Comparison of ENCODE assay signal across 8 cellular contexts in genomic region chr6:35259194-35259945, GRCh38. TPM values are rescaled to one million over a fixed set of nuclear protein-coding genes. Genes with fewer than 3 reads are reported as not detected.
DNase-seq lines count a peak whose midpoint lies in the region; ATAC-seq and TF ChIP-seq lines count a peak whose summit lies in the region.

Gene ZNF76 (plus strand): TSS chr6:35259735. CDS start chr6:35281152, 21,417 bp downstream.

- peaks cover 55% of the 10 kb centered on the region for H3K4me1 Mint-ChIP-seq in CD8-positive, alpha-beta T cell (ENCODE audit: low read depth)

- H3K27ac ChIP-seq in CD8-positive, alpha-beta T cell (ENCODE audit: low read depth, low read length) = peak within 1 kb of the TSS; percentile 88

- H3K27me3 Mint-ChIP-seq in CD8-positive, alpha-beta T cell (ENCODE audit: low read depth) = no peaks in the 10 kb centered on the region

- peak within 1 kb of the TSS; percentile 99 for H3K27ac Mint-ChIP-seq in CD8-positive, alpha-beta T cell

- H3K36me3 Mint-ChIP-seq in CD8-positive, alpha-beta T cell = peaks cover 12% of the 10 kb centered on the region

- H3K4me3 ChIP-seq in CD8-positive, alpha-beta T cell (ENCODE audit: low read depth, low read length) = peak within 1 kb of the TSS; percentile 75

- POLR2A ChIA-PET in CD8-positive, alpha-beta T cell (lab: Charles Lee) = interaction anchor here (0.7 to 1.7 kb wide), 14 partner anchors 9 to 1688 kb away, joined by 3 to 7 read pairs (median 3); partner anchors contain the start of genes DEF6 and TAF11

- no peak for TF ChIP-seq CTCF in CD8-positive, alpha-beta T cell (IDR thresholded peaks at IDR 0.05)

- peak; percentile 73 for ATAC-seq in CD8-positive, alpha-beta T cell
- peak; percentile 80 for ATAC-seq in GM19467 (IDR thresholded peaks at IDR 0.05; ENCODE audit: unreplicated experiment)

- H3K36me3 ChIP-seq in CD8-positive, alpha-beta T cell (ENCODE audit: insufficient read depth, low read length) = peaks cover 3% of the 10 kb centered on the region

- H3K9me3 Mint-ChIP-seq in CD8-positive, alpha-beta T cell = no peaks in the 10 kb centered on the region

- H3K27me3 ChIP-seq in CD8-positive, alpha-beta T cell (ENCODE audit: insufficient read depth, low read length) = no peaks in the 10 kb centered on the region

- H3K4me1 ChIP-seq in CD8-positive, alpha-beta T cell (ENCODE audit: insufficient read depth, low read length) = peaks cover 42% of the 10 kb centered on the region

- DNase-seq in CD8-positive, alpha-beta T cell = peak; percentile 86 to 95 (median 90)
- DNase-seq in HS-5 (ENCODE audit: low read depth) (peak; percentile 86), medulla oblongata (ENCODE audit: extremely low spot score) (peak; percentile 98)
- peak; percentile 92 for DNase-seq in NK-92 treated with Interleukin-12 subunit alpha and Interleukin-12 subunit beta, amount 100 ng/mL, for 24 hours (lab: John Stamatoyannopoulos, UW)
- DNase-seq in activated CD8-positive, alpha-beta memory T cell treated with anti-CD3 and anti-CD28 coated beads for 24 hours = peak; percentile 95
- peak; percentile 87 for DNase-seq in effector CD8-positive, alpha-beta T cell (lab: John Stamatoyannopoulos, UW)
- DNase-seq in stimulated activated CD8-positive, alpha-beta memory T cell treated with anti-CD3 and anti-CD28 coated beads, Interleukin-12 subunit alpha, Interleukin-12 subunit beta, amount 100 ng/mL, for 1 hour (ENCODE audit: low read depth) = peak; percentile 83

- CTCF ChIA-PET in CD8-positive, alpha-beta T cell (lab: Charles Lee) = interaction anchor here (0.9 to 1.2 kb wide), 5 partner anchors 9 to 190 kb away, joined by 3 to 6 read pairs (median 4); no protein-coding TSS in a partner anchor

- intact Hi-C loops in CD8-positive, alpha-beta T cell (cut with DNase I, micrococcal nuclease) = loop anchor here (1.0 to 10.0 kb wide), 11 partner anchors 43 to 1995 kb away; partner anchors contain the start of genes ANKS1A (in 2 of the 2), TAF11 (in 2 of the 2), HMGA1 (in 1 of the 2) and ITPR3 (in 1 of the 2)

- H3K4me3 Mint-ChIP-seq in CD8-positive, alpha-beta T cell = peak within 1 kb of the TSS; percentile 97

- no peaks in the 10 kb centered on the region for H3K9me3 ChIP-seq in CD8-positive, alpha-beta T cell (ENCODE audit: low read length)

RNA-seq across cellular contexts. Expression of gene ZNF76, which starts in this region (rescaled TPM):
- 10 to 100 TPM; 54.6 to 57.8 TPM for total RNA-seq in CD8-positive, alpha-beta T cell

Comparison
In these comparisons a context has a peak if more than half of its experiments do, and no peak if none do; other contexts are left out.
1. Peak in every context shown above with its lines: DNase-seq, ATAC-seq, H3K4me3 ChIP-seq and H3K27ac ChIP-seq.